In the genomic region with DNA sequence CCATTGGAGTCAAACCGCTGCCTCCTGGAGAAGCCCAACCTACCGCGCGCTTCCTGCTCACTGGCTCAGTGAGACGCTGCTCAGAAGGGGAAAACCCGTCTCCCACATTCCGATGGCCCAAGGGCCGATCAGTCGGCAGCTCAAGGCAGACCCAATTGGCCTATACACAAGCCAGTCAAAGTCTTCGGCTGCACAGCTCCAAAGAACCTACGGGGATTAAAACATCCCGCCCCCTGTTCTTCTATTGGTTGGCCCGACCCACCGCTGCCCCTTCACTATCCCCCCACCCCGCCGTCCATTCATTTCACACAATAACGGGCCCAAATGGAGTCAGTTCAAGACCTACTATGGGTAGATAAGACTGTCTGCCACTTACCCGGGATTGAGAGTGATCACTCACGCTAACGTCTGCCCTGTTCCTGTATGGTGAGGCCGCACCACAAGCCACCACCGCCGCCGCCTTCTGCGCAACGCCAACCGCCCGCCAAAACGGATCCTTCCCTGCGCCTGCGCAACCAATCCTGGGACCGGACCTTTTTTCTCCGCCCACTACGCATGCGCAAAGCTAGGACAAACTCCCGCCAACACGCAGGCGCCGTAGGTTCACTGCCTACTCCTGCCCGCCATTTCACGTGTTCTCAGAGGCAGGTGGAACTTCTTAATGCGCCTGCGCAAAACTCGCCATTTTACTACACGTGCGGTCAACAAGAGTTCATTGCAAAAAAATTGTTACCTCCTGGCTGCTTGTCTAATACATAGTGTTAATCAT, we compare ENCODE assay signal across 8 cellular contexts. TPM values are rescaled to one million over a fixed set of nuclear protein-coding genes. Genes with fewer than 3 reads are reported as not detected.
DNase-seq lines count a peak whose midpoint lies in the region; ATAC-seq, FAIRE-seq and TF ChIP-seq lines count a peak whose summit lies in the region.

A gene (minus strand): TSS at position 491 of the 769 bp plus-strand sequence. CDS start 22,472 bp downstream, outside the sequence.

- peaks cover 64% of the 10 kb centered on the region for H3K4me1 ChIP-seq in HepG2 (ENCODE audit: insufficient read depth, low read length)

- peak; percentile 84 for FAIRE-seq in HepG2 (lab: Jason Lieb, UNC)

- H4K20me1 ChIP-seq in HepG2 (ENCODE audit: insufficient read depth, low read length), result peaks cover 34% of the 10 kb centered on the region

- CTCF ChIA-PET in HepG2 (lab: Yijun Ruan, JAX; ENCODE audit: low intra/inter-chr PET ratio, low total read pairs), result no interaction called here

- H2AFZ ChIP-seq in HepG2 (ENCODE audit: low read length), result peak within 1 kb of the TSS; percentile 73

- TF ChIP-seq CTCF in C4-2B (conservative IDR thresholded peaks at IDR 0.05) (no peak), dorsolateral prefrontal cortex (IDR thresholded peaks at IDR 0.05 in 54 of 56, conservative IDR thresholded peaks at IDR 0.05 in 2 of 56; ENCODE audit: low read depth in 1 of 56, partially characterized antibody in 56 of 56) (peak in 18 of 56 donors; percentile 3 to 40 (median 19)), HepG2 (CRISPR knock-in tag; IDR thresholded peaks at IDR 0.05) (0 out of 2 replicates have a peak, but pooled peaks have one; percentile 5)

- H3K9ac ChIP-seq in HepG2 (ENCODE audit: insufficient read depth, low read depth, low read length), result peak within 1 kb of the TSS; percentile 100

- H3K9me3 ChIP-seq in HepG2 (ENCODE audit: low read length), result no peaks in the 10 kb centered on the region

- POLR2A ChIA-PET in HepG2 (lab: Yijun Ruan, JAX), result interaction anchor here (0.6 to 4.5 kb wide), 34 partner anchors 8 to 1538 kb away, joined by 3 to 176 read pairs (median 4); a partner anchor contains a TSS

- TF ChIP-seq EP300 in HepG2 (IDR thresholded peaks at IDR 0.05; ENCODE audit: low read depth in 2 of 2, low read length in 2 of 2), result no peak
- no peak for TF ChIP-seq EP300 in HepG2 (CRISPR knock-in tag; IDR thresholded peaks at IDR 0.05; ENCODE audit: borderline replicate concordance)

- 2% methylated on average over 42 of the region's 46 CpGs for WGBS in HepG2 (ENCODE audit: low lambda C conversion rate)

- peak; percentile 90 to 98 for TF ChIP-seq POLR2A in HepG2 (IDR thresholded peaks at IDR 0.05; ENCODE audit: insufficient read depth in 1 of 2, low read depth in 2 of 2, low read length in 2 of 2)

- H3K36me3 ChIP-seq in HepG2 (replicated peaks in 1 of 2; ENCODE audit: control insufficient read depth in 1 of 2, insufficient read depth in 2 of 2, low read length in 2 of 2), result peaks cover 4 to 33% of the 10 kb centered on the region in 2 experiments; a peak in 4 of 5 replicates

- peaks cover 77% of the 10 kb centered on the region for H3K79me2 ChIP-seq in HepG2 (ENCODE audit: insufficient read depth, low read length)

- H3K27me3 ChIP-seq in dorsolateral prefrontal cortex, result no peaks in the 10 kb centered on the region
- H3K27me3 ChIP-seq in HepG2 (ENCODE audit: control insufficient read depth in 1 of 2, insufficient read depth in 2 of 2, low read length in 2 of 2), result no peaks in the 10 kb centered on the region; a peak in 1 of 5 replicates

- 0 out of 2 replicates have a peak, but pooled peaks have one; percentile 19 for TF ChIP-seq RAD21 in HepG2 (CRISPR knock-in tag; IDR thresholded peaks at IDR 0.05)

- DNase-seq in NCI-H748 (lab: John Stamatoyannopoulos, UW; ENCODE audit: unreplicated experiment) (peak; percentile 99), dorsolateral prefrontal cortex (peak; percentile 88 to 99 (median 98)), HepG2 (ENCODE audit: low spot score) (peak; percentile 99)
- peak; percentile 98 to 100 for DNase-seq in activated CD4-positive, alpha-beta T cell treated with anti-CD3 and anti-CD28 coated beads, Interleukin-2, amount 50 U/mL, for 24 hours (ENCODE audit: low read depth in 1 of 2, low spot score in 1 of 2)
- peak; percentile 99 for DNase-seq in stimulated activated CD4-positive, alpha-beta T cell treated with anti-CD3 and anti-CD28 coated beads, Interleukin-4, amount 100 ng/mL, for 1 hour

- intact Hi-C loops in dorsolateral prefrontal cortex (cut with DNase I) (loop anchor here (1.0 to 10.0 kb wide), 4 partner anchors 45 to 77 kb away; a partner anchor contains a TSS), HepG2 (cut with micrococcal nuclease; ENCODE audit: unreplicated experiment) (loop anchor here (1.0 kb wide), 1 partner anchor 44 kb away; no protein-coding TSS in a partner anchor)

- H3K4me3 ChIP-seq in dorsolateral prefrontal cortex (peak within 1 kb of the TSS; percentile 59 to 99 (median 85)), HepG2 (replicated peaks in 1 of 3; ENCODE audit: insufficient read depth in 1 of 3, low read depth in 2 of 3, low read length in 3 of 3) (peak within 1 kb of the TSS; percentile 73 to 79 (median 76))

- in situ Hi-C loops in HepG2 (cut with HindIII; ENCODE audit: extremely low pct_ligation_motif_present, low pct_unique_long_range_greater_than_20kb), result loop anchor here (5.0 kb wide), 1 partner anchor 47 kb away; a partner anchor contains a TSS

- H3K4me2 ChIP-seq in HepG2 (ENCODE audit: low read depth, low read length), result peak within 1 kb of the TSS; percentile 79

- H3K27ac ChIP-seq in C4-2B (peak within 1 kb of the TSS; percentile 95), dorsolateral prefrontal cortex (peak within 1 kb of the TSS; percentile 86 to 100 (median 98)), HepG2 (ENCODE audit: extremely low read length, insufficient read depth, low read length) (peak within 1 kb of the TSS; percentile 96)

- BruUV-seq in HepG2 (replicated peaks; lab: Mats Ljungman, UMichigan), result no TSS peak

- ATAC-seq in GM19395 (IDR thresholded peaks at IDR 0.05; ENCODE audit: unreplicated experiment), result peak; percentile 75
- peak; percentile 51 for ATAC-seq in HG03558 (IDR thresholded peaks at IDR 0.05; ENCODE audit: extremely low read depth, unreplicated experiment)
- ATAC-seq in HepG2, result peak; percentile 94

TF ChIP-seq in HepG2, 621 proteins besides CTCF, POLR2A, EP300 and RAD21 (continues in another document):
- no peak for TF ChIP-seq ELF4 (CRISPR knock-in tag; IDR thresholded peaks at IDR 0.05; ENCODE audit: borderline replicate concordance)
- TF ChIP-seq ZNF331 (CRISPR knock-in tag; IDR thresholded peaks at IDR 0.05), result peak; percentile 40
- TF ChIP-seq, protein P1, sequence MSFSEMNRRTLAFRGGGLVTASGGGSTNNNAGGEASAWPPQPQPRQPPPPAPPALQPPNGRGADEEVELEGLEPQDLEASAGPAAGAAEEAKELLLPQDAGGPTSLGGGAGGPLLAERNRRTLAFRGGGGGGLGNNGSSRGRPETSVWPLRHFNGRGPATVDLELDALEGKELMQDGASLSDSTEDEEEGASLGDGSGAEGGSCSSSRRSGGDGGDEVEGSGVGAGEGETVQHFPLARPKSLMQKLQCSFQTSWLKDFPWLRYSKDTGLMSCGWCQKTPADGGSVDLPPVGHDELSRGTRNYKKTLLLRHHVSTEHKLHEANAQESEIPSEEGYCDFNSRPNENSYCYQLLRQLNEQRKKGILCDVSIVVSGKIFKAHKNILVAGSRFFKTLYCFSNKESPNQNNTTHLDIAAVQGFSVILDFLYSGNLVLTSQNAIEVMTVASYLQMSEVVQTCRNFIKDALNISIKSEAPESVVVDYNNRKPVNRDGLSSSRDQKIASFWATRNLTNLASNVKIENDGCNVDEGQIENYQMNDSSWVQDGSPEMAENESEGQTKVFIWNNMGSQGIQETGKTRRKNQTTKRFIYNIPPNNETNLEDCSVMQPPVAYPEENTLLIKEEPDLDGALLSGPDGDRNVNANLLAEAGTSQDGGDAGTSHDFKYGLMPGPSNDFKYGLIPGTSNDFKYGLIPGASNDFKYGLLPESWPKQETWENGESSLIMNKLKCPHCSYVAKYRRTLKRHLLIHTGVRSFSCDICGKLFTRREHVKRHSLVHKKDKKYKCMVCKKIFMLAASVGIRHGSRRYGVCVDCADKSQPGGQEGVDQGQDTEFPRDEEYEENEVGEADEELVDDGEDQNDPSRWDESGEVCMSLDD (CRISPR knock-in tag; IDR thresholded peaks at IDR 0.05; ENCODE audit: borderline replicate concordance), result no peak
- TF ChIP-seq ZNF468 (CRISPR knock-in tag; IDR thresholded peaks at IDR 0.05), result no peak
- no peak for TF ChIP-seq ZMYM2 (CRISPR knock-in tag; IDR thresholded peaks at IDR 0.05)
- peak; percentile 83; the same call in 1 of the 2 replicates for TF ChIP-seq ARNTL (CRISPR knock-in tag; IDR thresholded peaks at IDR 0.05)
- no peak for TF ChIP-seq ZNF530 (CRISPR knock-in tag; IDR thresholded peaks at IDR 0.05; ENCODE audit: low read depth)
- peak; percentile 67; the same call in 1 of the 2 replicates for TF ChIP-seq KAT8 (CRISPR knock-in tag; IDR thresholded peaks at IDR 0.05)
- peak; percentile 39; the same call in 1 of the 2 replicates for TF ChIP-seq NFKBIZ (CRISPR knock-in tag; IDR thresholded peaks at IDR 0.05)

RNA-seq across cellular contexts. Expression of the gene that starts here (rescaled TPM):
- total RNA-seq in dorsolateral prefrontal cortex, result 100 to 1,000 TPM in 115 of 120 experiments, 10 to 100 TPM in 5; 82.3 to 164 (median 125) TPM
- total RNA-seq in HepG2 (2016; rRNA removed; fragmentation: Illumina TruSeq; extraction: Trizol), result 22.2 and 45.4 TPM in 2 replicates
- 3.0 TPM in 2 replicates for total RNA-seq in HepG2 (2016; cell fraction: cytosol; rRNA removed; fragmentation: Illumina TruSeq; extraction: Trizol; ENCODE audit: low read depth)
- total RNA-seq in HepG2 (2016; cell fraction: insoluble cytoplasmic fraction; rRNA removed; fragmentation: Illumina TruSeq; extraction: Trizol), result 20.1 and 44.7 TPM in 2 replicates
- total RNA-seq in HepG2 (2016; cell fraction: membrane; rRNA removed; fragmentation: Illumina TruSeq; extraction: Trizol), result 9.1 and 9.7 TPM in 2 replicates
- total RNA-seq in HepG2 (2016; cell fraction: nucleus; rRNA removed; fragmentation: Illumina TruSeq; extraction: Trizol), result 19.3 and 21.1 TPM in 2 replicates
- polyA plus RNA-seq in HepG2 (2011; rRNA removed), result 10.5 and 16.0 TPM in 2 replicates
- polyA plus RNA-seq in HepG2 (2011; cell fraction: cytosol; rRNA removed), result 6.7 and 8.9 TPM in 2 replicates
- 5.7 and 6.4 TPM in 2 replicates for polyA plus RNA-seq in HepG2 (2011; cell fraction: nucleus; rRNA removed)
- 8.5 and 12.6 TPM in 2 replicates for polyA plus RNA-seq in HepG2 (2012)
- 5.0 and 5.3 TPM in 2 replicates for polyA plus RNA-seq in HepG2 (2016; cell fraction: cytosol; fragmentation: Illumina TruSeq; extraction: Trizol; ENCODE audit: low read depth)
- 32.3 and 33.7 TPM in 2 replicates for polyA plus RNA-seq in HepG2 (2016; cell fraction: insoluble cytoplasmic fraction; fragmentation: Illumina TruSeq; extraction: Trizol; ENCODE audit: low read depth)
- polyA plus RNA-seq in HepG2 (2016; cell fraction: membrane; fragmentation: Illumina TruSeq; extraction: Trizol; ENCODE audit: low read depth), result 6.0 and 6.2 TPM in 2 replicates
- 17.7 and 19.9 TPM in 2 replicates for polyA plus RNA-seq in HepG2 (2016; cell fraction: nucleus; fragmentation: Illumina TruSeq; extraction: Trizol; ENCODE audit: insufficient read depth, low read depth)
- 23.7 and 77.0 TPM in 2 replicates for polyA minus RNA-seq in HepG2 (2011; rRNA and poly(A)+ RNA removed; ENCODE audit: low replicate concordance)
- 20.8 and 23.0 TPM in 2 replicates for polyA minus RNA-seq in HepG2 (2011; cell fraction: cytosol; rRNA and poly(A)+ RNA removed)
- polyA minus RNA-seq in HepG2 (2011; cell fraction: nucleus; rRNA and poly(A)+ RNA removed), result 16.2 and 18.3 TPM in 2 replicates

Comparison
In these comparisons a context has a peak if more than half of its experiments do, and no peak if none do; other contexts are left out.
1. Peak in every context shown above with its lines: DNase-seq, ATAC-seq, H3K4me3 ChIP-seq and H3K27ac ChIP-seq.